ENCODE assay signal across 25 cellular contexts in genomic region chr4:3412257-3413020, GRCh38. TPM values are rescaled to one million over a fixed set of nuclear protein-coding genes. Genes with fewer than 3 reads are reported as not detected.
DNase-seq lines count a peak whose midpoint lies in the region; ATAC-seq and TF ChIP-seq lines count a peak whose summit lies in the region.
"Had no signal": no experiment of that assay in that cellular context is flagged by ENCODE, and none has a peak within 500 bp of the region (broad histone marks: within the 10 kb centered on the region; RNA-seq: fewer than 3 reads in every experiment).

No MANE protein-coding gene starts in this region.

- H3K36me3 Mint-ChIP-seq in chondrocyte (ENCODE audit: low read depth): peaks cover 7% of the 10 kb centered on the region

- H3K27me3 Mint-ChIP-seq in stimulated activated naive CD8-positive, alpha-beta T cell treated with anti-CD3 and anti-CD28 coated beads, Interleukin-15, amount 100 ng/mL, for 72 hours: no peaks in the 10 kb centered on the region
- H3K27me3 Mint-ChIP-seq in chondrocyte (ENCODE audit: low read depth): no peaks in the 10 kb centered on the region
- H3K27me3 Mint-ChIP-seq: naive B cell had no signal

- H3K27ac Mint-ChIP-seq in stimulated activated naive CD8-positive, alpha-beta T cell treated with anti-CD3 and anti-CD28 coated beads, Interleukin-15, amount 100 ng/mL, for 72 hours: peak overlapping the region in 1 of 2 donors; percentile 74
- no peak overlapping the region for H3K27ac Mint-ChIP-seq in chondrocyte (ENCODE audit: unreplicated experiment)
- H3K27ac Mint-ChIP-seq: mesothelial cell of epicardium; naive B cell; stimulated activated memory B cell treated with anti-CD40 and anti-IgM and Interleukin-4, amounts not matched to agents 10 μg/mL and 1 μg/mL and 100 μg/mL, for 72 hours; T-helper 2 cell treated with Interferon-gamma antibody and Interleukin-4, amounts not matched to agents 5 μg/mL and 100 μg/mL, for 36 hours had no signal

- H3K9me3 Mint-ChIP-seq in stimulated activated naive CD8-positive, alpha-beta T cell treated with anti-CD3 and anti-CD28 coated beads, Interleukin-15, amount 100 ng/mL, for 72 hours: no peaks in the 10 kb centered on the region
- H3K9me3 Mint-ChIP-seq in chondrocyte (ENCODE audit: low read depth): no peaks in the 10 kb centered on the region
- H3K9me3 Mint-ChIP-seq: mesothelial cell of epicardium; stimulated activated memory B cell treated with anti-CD40 and anti-IgM and Interleukin-4, amounts not matched to agents 10 μg/mL and 1 μg/mL and 100 μg/mL, for 72 hours; T-helper 2 cell treated with Interferon-gamma antibody and Interleukin-4, amounts not matched to agents 5 μg/mL and 100 μg/mL, for 36 hours had no signal

- peak; percentile 58 for ATAC-seq in stimulated activated naive CD8-positive, alpha-beta T cell treated with anti-CD3 and anti-CD28 coated beads, Interleukin-15, amount 100 ng/mL, for 72 hours
- no peak for ATAC-seq in stimulated activated naive CD8-positive, alpha-beta T cell treated with anti-CD3 and anti-CD28 coated beads, Interleukin-15, Interleukin-2, amounts not matched to agents 100 U/mL and 50 U/mL, for 24 hours
- ATAC-seq: foreskin keratinocyte; left lobe of liver; pancreas; right cardiac atrium; stimulated activated memory B cell treated with anti-CD40 and anti-IgM and Interleukin-4, amounts not matched to agents 10 μg/mL and 1 μg/mL and 100 μg/mL, for 72 hours had no signal

- H3K4me1 Mint-ChIP-seq in stimulated activated naive CD8-positive, alpha-beta T cell treated with anti-CD3 and anti-CD28 coated beads, Interleukin-15, amount 100 ng/mL, for 72 hours: no peaks in the 10 kb centered on the region
- no peaks in the 10 kb centered on the region for H3K4me1 Mint-ChIP-seq in chondrocyte (ENCODE audit: low read depth)

- no peak overlapping the region for H3K4me3 Mint-ChIP-seq in stimulated activated naive CD8-positive, alpha-beta T cell treated with anti-CD3 and anti-CD28 coated beads, Interleukin-15, amount 100 ng/mL, for 72 hours
- no peak overlapping the region for H3K4me3 Mint-ChIP-seq in chondrocyte (ENCODE audit: unreplicated experiment)
- H3K4me3 Mint-ChIP-seq: mesothelial cell of epicardium; naive B cell; stimulated activated memory B cell treated with anti-CD40 and anti-IgM and Interleukin-4, amounts not matched to agents 10 μg/mL and 1 μg/mL and 100 μg/mL, for 72 hours; T-helper 2 cell treated with Interferon-gamma antibody and Interleukin-4, amounts not matched to agents 5 μg/mL and 100 μg/mL, for 36 hours had no signal

- DNase-seq in stimulated activated naive CD8-positive, alpha-beta T cell treated with anti-CD3 and anti-CD28 coated beads, Interleukin-15, amount 100 ng/mL, for 72 hours: no peak
- DNase-seq in stimulated activated naive CD8-positive, alpha-beta T cell treated with anti-CD3 and anti-CD28 coated beads, Interleukin-15, Interleukin-2, amounts not matched to agents 100 U/mL and 50 U/mL, for 24 hours: no peak
- peak; percentile 74 for DNase-seq in chondrocyte (ENCODE audit: low spot score)
- peak; percentile 67 for DNase-seq in mesenteric fat pad (ENCODE audit: low spot score)
- no peak for DNase-seq in NAMALWA (ENCODE audit: low spot score)
- DNase-seq in HuH-7 (ENCODE audit: low spot score): no peak
- no peak for DNase-seq in dermis blood vessel endothelial cell
- DNase-seq in SKM-1 treated with dmso at 0.1 percent for 144 hours (lab: John Stamatoyannopoulos, UW; ENCODE audit: unreplicated experiment): no peak
- DNase-seq: activated CD4-positive, alpha-beta T cell treated with anti-CD3 and anti-CD28 coated beads for 4 hours; activated CD8-positive, alpha-beta memory T cell treated with anti-CD3 and anti-CD28 coated beads for 24 hours; amniotic stem cell; colonic mucosa; foreskin keratinocyte; Karpas-422; naive B cell; NCI-H146; NCI-H446 treated with DMSO at 0.1 percent for 48 hours; OCI-M1; stimulated activated CD4-positive, alpha-beta T cell treated with anti-CD3 and anti-CD28 coated beads, Interleukin-4, amount 100 ng/mL, for 4 hours had no signal

- no peak for TF ChIP-seq CTCF in chondrocyte (IDR thresholded peaks at IDR 0.05)

RNA-seq across cellular contexts. Expression of gene HGFAC, which starts 29.3 kb away (rescaled TPM):
- total RNA-seq in chondrocyte (0.28 to 0.36 TPM (median 0.35 TPM) in 3 replicates), mesenteric fat pad (not detected), dermis blood vessel endothelial cell (0.28 and 0.51 TPM in 2 replicates)
- total RNA-seq: foreskin keratinocyte had no signal

RNA-seq across cellular contexts. Expression of gene DOK7, which starts 50.7 kb away (rescaled TPM):
- 0.37 TPM in 1 of 3 replicates, not detected in the others for total RNA-seq in chondrocyte
- not detected for total RNA-seq in mesenteric fat pad
- total RNA-seq in dermis blood vessel endothelial cell: 0.17 TPM in 1 of 2 replicates, not detected in the other

Comparison
In these comparisons a context has a peak if more than half of its experiments do, and no peak if none do; other contexts are left out.
1. DNase-seq: peak in chondrocyte (single experiment) and mesenteric fat pad (single experiment); none in stimulated activated naive CD8-positive, alpha-beta T cell treated with anti-CD3 and anti-CD28 coated beads, Interleukin-15, amount 100 ng/mL, for 72 hours (0 of 2), stimulated activated naive CD8-positive, alpha-beta T cell treated with anti-CD3 and anti-CD28 coated beads, Interleukin-15, Interleukin-2, amounts not matched to agents 100 U/mL and 50 U/mL, for 24 hours (single experiment), NAMALWA (single experiment), HuH-7 (single experiment), dermis blood vessel endothelial cell (single experiment) and SKM-1 treated with dmso at 0.1 percent for 144 hours (single experiment).